ENCODE assay signal across 22 cellular contexts in genomic region chr2:97907667-97908066, GRCh38.
DNase-seq lines count a peak whose midpoint lies in the region; ATAC-seq, FAIRE-seq and TF ChIP-seq lines count a peak whose summit lies in the region.
"Had no signal": no experiment of that assay in that cellular context is flagged by ENCODE, and none has a peak within 500 bp of the region (broad histone marks: within the 10 kb centered on the region; RNA-seq: fewer than 3 reads in every experiment).

No MANE protein-coding gene starts in this region.

- FAIRE-seq in GM12892 (lab: Jason Lieb, UNC) (peak; percentile 81), GM12878 (lab: Jason Lieb, UNC) (no peak)
- FAIRE-seq: K562 had no signal

- TF ChIP-seq EP300 in GM12878 (IDR thresholded peaks at IDR 0.05; ENCODE audit: borderline replicate concordance in 1 of 2, control insufficient read depth in 1 of 2, low read depth in 2 of 2, low read length in 2 of 2): no peak

- DNase-seq in GM12892 (ENCODE audit: insufficient read length) (no peak), GM12878 (ENCODE audit: low read depth, low spot score) (no peak), COLO829 (ENCODE audit: low spot score) (no peak), islet precursor cell (no peak)
- DNase-seq: ACHN, COR-L47, DMS 273 treated with DMSO at 0.1 percent for 48 hours, DND-41, GDM1, MV-4-11, NCI-H1436, NCI-H2029, NCI-H446 treated with DMSO at 0.1 percent for 48 hours, OCI-M1, SHP77 treated with DMSO at 0.1 percent for 48 hours, SK-N-SH, T-helper 1 cell had no signal

- no peaks in the 10 kb centered on the region for H3K27me3 Mint-ChIP-seq in stimulated activated memory B cell treated with anti-CD40 and anti-IgM and Interleukin-4, amounts not matched to agents 10 μg/mL and 1 μg/mL and 100 μg/mL, for 72 hours

- no TSS peak for BruUV-seq in GM12878 (replicated peaks; lab: Mats Ljungman, UMichigan)

- intact Hi-C loops in GM12878 (cut with micrococcal nuclease; ENCODE audit: unreplicated experiment): loop anchor here (2.0 kb wide), 4 partner anchors 37 to 119 kb away; no protein-coding TSS in a partner anchor

- H3K27ac Mint-ChIP-seq in stimulated activated memory B cell treated with anti-CD40 and anti-IgM and Interleukin-4, amounts not matched to agents 10 μg/mL and 1 μg/mL and 100 μg/mL, for 72 hours: peak overlapping the region; percentile 58

- H3K79me2 ChIP-seq in Loucy (ENCODE audit: insufficient read depth, low read length) (peaks cover 8% of the 10 kb centered on the region; the same call in 1 of the 2 replicates), GM12878 (ENCODE audit: control insufficient read depth, insufficient read depth, low read length) (peaks cover 30% of the 10 kb centered on the region)

- SMC1A ChIA-PET in GM12878 (lab: Charles Lee; ENCODE audit: uncharacterized antibody, unreplicated experiment): interaction anchor here (0.6 to 2.5 kb wide), 27 partner anchors 9 to 183 kb away, joined by 3 to 17 read pairs (median 4); no protein-coding TSS in a partner anchor

- H3K4me2 ChIP-seq in Loucy (ENCODE audit: low read depth, low read length, poor library complexity, severe bottlenecking) (peak overlapping the region; percentile 26), GM12878 (ENCODE audit: control insufficient read depth, insufficient read depth) (peak overlapping the region; percentile 88)
- H3K4me2 ChIP-seq: SK-N-SH had no signal

- H3K4me3 Mint-ChIP-seq in stimulated activated memory B cell treated with anti-CD40 and anti-IgM and Interleukin-4, amounts not matched to agents 10 μg/mL and 1 μg/mL and 100 μg/mL, for 72 hours: peak overlapping the region; percentile 45

- RAD21 ChIA-PET in GM12878 (lab: Charles Lee; ENCODE audit: unreplicated experiment): interaction anchor here (0.7 to 3.7 kb wide), 14 partner anchors 13 to 167 kb away, joined by 3 to 36 read pairs (median 4); no protein-coding TSS in a partner anchor

- H3K4me3 ChIP-seq in Loucy (ENCODE audit: low read length, poor library complexity, severe bottlenecking) (no peak overlapping the region), GM12878 (peak overlapping the region; percentile 53; the same call in 1 of the 2 replicates)
- H3K4me3 ChIP-seq: K562 had no signal

- peaks cover 41% of the 10 kb centered on the region for H3K4me1 ChIP-seq in Loucy (ENCODE audit: insufficient read depth, low read length, poor library complexity, severe bottlenecking)
- peaks cover 49% of the 10 kb centered on the region for H3K4me1 ChIP-seq in GM12878 (ENCODE audit: control insufficient read depth, insufficient read depth, low read length)

- CTCF ChIA-PET in GM12878 (lab: Yijun Ruan, JAX): interaction anchor here (0.8 to 1.7 kb wide), 8 partner anchors 9 to 120 kb away, joined by 3 to 6 read pairs (median 4); no protein-coding TSS in a partner anchor

- no peaks in the 10 kb centered on the region for H3K9me3 Mint-ChIP-seq in stimulated activated memory B cell treated with anti-CD40 and anti-IgM and Interleukin-4, amounts not matched to agents 10 μg/mL and 1 μg/mL and 100 μg/mL, for 72 hours

- H2AFZ ChIP-seq in Loucy (ENCODE audit: low read length) (no peak overlapping the region), GM12878 (ENCODE audit: control insufficient read depth, low read depth, low read length) (no peak overlapping the region)

- POLR2A ChIA-PET in GM12878 (lab: Charles Lee): interaction anchor here (0.6 to 1.5 kb wide), 6 partner anchors 18 to 82 kb away, joined by 3 to 13 read pairs (median 3); no protein-coding TSS in a partner anchor

- H3K27me3 ChIP-seq in Loucy (ENCODE audit: insufficient read depth, low read length, poor library complexity, severe bottlenecking) (no peaks in the 10 kb centered on the region), GM12878 (replicated peaks in 1 of 2; ENCODE audit: control insufficient read depth in 2 of 2, insufficient read depth in 2 of 2, low read length in 1 of 2) (no peaks in the 10 kb centered on the region)

- no peaks in the 10 kb centered on the region for H3K9me2 ChIP-seq in Loucy (replicated peaks; ENCODE audit: low read depth, low read length)
- H3K9me2 ChIP-seq: SK-N-SH had no signal

- no peaks in the 10 kb centered on the region for H3F3A ChIP-seq in Loucy (ENCODE audit: low read depth)

- H3K36me3 ChIP-seq in Loucy (ENCODE audit: insufficient read depth, low read length): peaks cover 11% of the 10 kb centered on the region; the same call in 1 of the 2 replicates
- H3K36me3 ChIP-seq in GM12878 (ENCODE audit: control insufficient read depth in 2 of 2, insufficient read depth in 2 of 2, low read length in 1 of 2): peaks cover 2 to 9% of the 10 kb centered on the region in 2 experiments

- TF ChIP-seq CTCF in Loucy (conservative IDR thresholded peaks at IDR 0.05; ENCODE audit: low read length) (no peak), GM12878 (IDR thresholded peaks at IDR 0.05 in 2 of 3, conservative IDR thresholded peaks at IDR 0.05 in 1 of 3; ENCODE audit: control insufficient read depth in 2 of 3, extremely low read depth in 1 of 3, insufficient read depth in 1 of 3, low read depth in 3 of 3, low read length in 3 of 3) (no peak)

- peaks cover 57% of the 10 kb centered on the region for H3K36me3 Mint-ChIP-seq in stimulated activated memory B cell treated with anti-CD40 and anti-IgM and Interleukin-4, amounts not matched to agents 10 μg/mL and 1 μg/mL and 100 μg/mL, for 72 hours

- 29% methylated on average over 5 of the region's 5 CpGs for WGBS in GM12878 (ENCODE audit: insufficient coverage, insufficient replicate concordance, low lambda C conversion rate, missing lambda C conversion rate)

- TF ChIP-seq POLR2A in GM12892 (IDR thresholded peaks at IDR 0.05; ENCODE audit: low read depth, low read length) (no peak), GM12878 (IDR thresholded peaks at IDR 0.05; ENCODE audit: low read depth, low read length) (no peak)

- in situ Hi-C loops in GM12878 (cut with MboI): no loop called here

- H3K4me1 Mint-ChIP-seq in stimulated activated memory B cell treated with anti-CD40 and anti-IgM and Interleukin-4, amounts not matched to agents 10 μg/mL and 1 μg/mL and 100 μg/mL, for 72 hours: peaks cover 74% of the 10 kb centered on the region

- no peak for TF ChIP-seq RAD21 in GM12878 (IDR thresholded peaks at IDR 0.05; ENCODE audit: insufficient read depth, low read depth, low read length)

- peaks cover 4% of the 10 kb centered on the region for H4K20me1 ChIP-seq in Loucy (ENCODE audit: insufficient read depth, low read length, poor library complexity, severe bottlenecking)
- no peaks in the 10 kb centered on the region for H4K20me1 ChIP-seq in GM12878 (ENCODE audit: control insufficient read depth, insufficient read depth)

- ATAC-seq in GM12878 (peak; percentile 25), GM21717 (IDR thresholded peaks at IDR 0.05; ENCODE audit: unreplicated experiment) (no peak)
- ATAC-seq in stimulated activated memory B cell treated with anti-CD40 and anti-IgM and Interleukin-4, amounts not matched to agents 10 μg/mL and 1 μg/mL and 100 μg/mL, for 72 hours: peak; percentile 54
- ATAC-seq: K562 had no signal

- H3K27ac ChIP-seq in GM12878 (ENCODE audit: control insufficient read depth, insufficient read depth): peak overlapping the region; percentile 76
- H3K27ac ChIP-seq: C4-2B had no signal

- H3K9ac ChIP-seq in Loucy (ENCODE audit: low read depth, low read length, poor library complexity, severe bottlenecking): no peak overlapping the region
- peak overlapping the region; percentile 67 for H3K9ac ChIP-seq in GM12878 (ENCODE audit: control insufficient read depth, insufficient read depth, low read length)
- H3K9ac ChIP-seq: SK-N-SH had no signal

- H3K9me3 ChIP-seq in Loucy (ENCODE audit: insufficient read depth, low read depth, low read length) (no peaks in the 10 kb centered on the region), GM12878 (replicated peaks; ENCODE audit: control insufficient read depth, insufficient read depth, low read length) (peaks cover 4% of the 10 kb centered on the region)

TF ChIP-seq in GM12878, 131 proteins besides CTCF, POLR2A, EP300 and RAD21 (continues in another document):
- TF ChIP-seq RAD51 (IDR thresholded peaks at IDR 0.05): no peak
- no peak for TF ChIP-seq PRDM15 (CRISPR knock-in tag; IDR thresholded peaks at IDR 0.05)
